In genomic region chr1:84077476-84078107, GRCh38 we compare ENCODE assay signal across 8 cellular contexts.
A peak's percentile ranks its signal among the peaks of the same experiment; 100 is the strongest.
DNase-seq lines count a peak whose midpoint lies in the region; ATAC-seq and TF ChIP-seq lines count a peak whose summit lies in the region.

No MANE protein-coding gene starts in this region.

- H3K27me3 ChIP-seq in Karpas-422 (ENCODE audit: low read length) (no peaks in the 10 kb centered on the region), SJCRH30 (no peaks in the 10 kb centered on the region), gastroesophageal sphincter (no peaks in the 10 kb centered on the region)

- H3K36me3 ChIP-seq in Karpas-422 (ENCODE audit: insufficient read depth, low read length), result no peaks in the 10 kb centered on the region
- peaks cover 4% of the 10 kb centered on the region; the same call in 1 of the 2 replicates for H3K36me3 ChIP-seq in SJCRH30
- no peaks in the 10 kb centered on the region for H3K36me3 ChIP-seq in gastroesophageal sphincter

- peak; percentile 95 for ATAC-seq in GM21825 (IDR thresholded peaks at IDR 0.05; ENCODE audit: unreplicated experiment)
- peak; percentile 96 for ATAC-seq in gastroesophageal sphincter

- peak; percentile 83 for DNase-seq in EL
- DNase-seq in Karpas-422, result peak; percentile 93
- DNase-seq in SJCRH30, result peak; percentile 81 to 86
- DNase-seq in activated naive CD4-positive, alpha-beta T cell treated with Interleukin-2 at 50 U/mL for 16 hours, result peak; percentile 70
- DNase-seq in occipital lobe (lab: John Stamatoyannopoulos, UW), result peak; percentile 73

- peak overlapping the region; percentile 86 for H3K9ac ChIP-seq in Karpas-422 (ENCODE audit: low read length)

- H4K20me1 ChIP-seq in Karpas-422 (ENCODE audit: insufficient read depth, low read depth, low read length), result no peaks in the 10 kb centered on the region

- H3K4me3 ChIP-seq in Karpas-422 (ENCODE audit: low read length), result peak overlapping the region; percentile 86
- H3K4me3 ChIP-seq in SJCRH30, result peak overlapping the region; percentile 92
- peak overlapping the region; percentile 77 to 87 for H3K4me3 ChIP-seq in gastroesophageal sphincter

- peaks cover 16% of the 10 kb centered on the region for H3K4me1 ChIP-seq in Karpas-422 (ENCODE audit: low read length)
- peaks cover 4% of the 10 kb centered on the region; the same call in 1 of the 2 replicates for H3K4me1 ChIP-seq in SJCRH30
- peaks cover 0 to 40% (median 3%) of the 10 kb centered on the region in 3 donors for H3K4me1 ChIP-seq in gastroesophageal sphincter

- no peak for TF ChIP-seq EP300 in gastroesophageal sphincter (IDR thresholded peaks at IDR 0.05)

- peak overlapping the region; percentile 97 for H2AFZ ChIP-seq in Karpas-422 (ENCODE audit: low read length)

- H3K9me2 ChIP-seq in Karpas-422 (replicated peaks; ENCODE audit: insufficient read depth, low read length), result no peaks in the 10 kb centered on the region

- peak in 2 of 4 experiments; percentile 32 to 40 for TF ChIP-seq CTCF in gastroesophageal sphincter (IDR thresholded peaks at IDR 0.05)

- TF ChIP-seq POLR2A in gastroesophageal sphincter (IDR thresholded peaks at IDR 0.05), result peak; percentile 64 to 67

- no CpG with 5 or more reads among the region's 71 CpGs for WGBS in gastroesophageal sphincter (ENCODE audit: low coverage in 1 of 2), 2 donors

- H3K27ac ChIP-seq in Karpas-422 (ENCODE audit: low read length) (no peak overlapping the region), SJCRH30 (peak overlapping the region; percentile 89), gastroesophageal sphincter (peak overlapping the region; percentile 86 to 95 (median 94)), temporal lobe (ENCODE audit: low read depth, low read length) (peak overlapping the region; percentile 84)

- no peaks in the 10 kb centered on the region for H3K9me3 ChIP-seq in Karpas-422 (ENCODE audit: low read length)
- no peaks in the 10 kb centered on the region for H3K9me3 ChIP-seq in SJCRH30 (replicated peaks)
- no peaks in the 10 kb centered on the region for H3K9me3 ChIP-seq in gastroesophageal sphincter

- H3K4me2 ChIP-seq in Karpas-422 (ENCODE audit: low read depth, low read length, poor library complexity, severe bottlenecking), result peak overlapping the region; percentile 87

- no peaks in the 10 kb centered on the region for H3K79me2 ChIP-seq in Karpas-422 (ENCODE audit: low read length)
